Comparison of ENCODE assay signal across 11 cellular contexts in the genomic region with DNA sequence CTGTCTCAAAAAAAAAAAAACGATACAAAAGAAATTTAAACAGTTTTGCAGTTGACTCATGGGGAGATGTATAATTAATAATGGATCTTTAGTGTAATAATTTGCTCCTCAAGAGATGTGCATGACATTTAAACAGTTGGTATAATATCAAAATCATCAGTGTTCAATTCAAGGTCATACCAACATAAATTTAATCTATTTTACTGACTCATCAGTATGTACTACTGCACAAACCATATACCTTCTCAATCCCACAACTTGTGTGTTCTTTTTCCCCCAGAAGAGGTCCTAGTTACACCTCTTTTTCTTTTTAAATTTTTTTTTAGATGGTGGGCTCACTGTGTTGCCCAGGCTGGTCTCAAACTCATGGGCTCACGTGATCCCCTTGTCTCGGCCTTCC. TPM values are rescaled to one million over a fixed set of nuclear protein-coding genes. Genes with fewer than 3 reads are reported as not detected.
"Had no signal": no experiment of that assay in that cellular context is flagged by ENCODE, and none has a peak within 500 bp of the region (broad histone marks: within the 10 kb centered on the region; RNA-seq: fewer than 3 reads in every experiment).

No MANE protein-coding gene starts in this region.

- H3K4me2 ChIP-seq: GM23338 had no signal

- H3K36me3 ChIP-seq: HAP-1 had no signal

- H2AFZ ChIP-seq: GM23248, GM23338 had no signal

- H3K9me3 ChIP-seq: HAP-1 had no signal

- H3K27ac ChIP-seq: GM23248 had no signal

- ATAC-seq: GM23338, HCT116 had no signal

- FAIRE-seq: H1, H54 had no signal

- H3K9ac ChIP-seq: GM23248 had no signal

- DNase-seq: GM23248, GOT3, H7, H9, HCEC 1CT, HFFc6 had no signal

- H3K4me3 ChIP-seq: GM23248, GM23338, HAP-1 had no signal

RNA-seq across cellular contexts. Expression of a gene that starts 23.6 kb away (rescaled TPM):
- total RNA-seq: GM23338, H1, H9 had no signal
- polyA plus RNA-seq: GM23338, H1 had no signal
